8 cellular contexts compared by ENCODE assay signal in the genomic region with DNA sequence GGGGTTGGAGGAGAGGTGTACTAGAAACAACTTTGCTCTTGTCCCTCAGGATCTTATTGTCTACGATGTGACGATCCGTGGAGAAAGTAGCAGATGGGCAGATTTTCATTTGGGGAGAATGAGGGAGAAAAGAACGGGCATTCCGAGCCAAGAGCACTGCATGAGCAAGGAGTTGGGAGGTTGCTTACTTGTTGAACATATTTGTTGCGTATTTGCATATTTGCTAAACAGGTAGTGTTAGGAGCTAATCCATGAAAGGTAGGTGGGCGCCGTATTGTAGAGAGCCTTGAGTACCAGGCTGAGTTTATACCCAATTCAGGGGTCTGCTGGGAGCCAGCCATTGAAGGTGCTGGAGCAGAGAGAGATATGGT. TPM values are rescaled to one million over a fixed set of nuclear protein-coding genes. Genes with fewer than 3 reads are reported as not detected.
DNase-seq lines count a peak whose midpoint lies in the region; ATAC-seq and TF ChIP-seq lines count a peak whose summit lies in the region.

No MANE protein-coding gene starts in this region.

- H3K4me3 ChIP-seq in NB4 (ENCODE audit: low read depth, low read length) (peak overlapping the region; percentile 87), neural cell (ENCODE audit: low read length) (peak overlapping the region; percentile 93)

- TF ChIP-seq CTCF in C4-2B (conservative IDR thresholded peaks at IDR 0.05) = no peak
- TF ChIP-seq CTCF in NB4 (IDR thresholded peaks at IDR 0.05; ENCODE audit: low read depth, low read length) = no peak
- TF ChIP-seq CTCF in neural cell (IDR thresholded peaks at IDR 0.05; ENCODE audit: poor library complexity, severe bottlenecking) = no peak

- peak overlapping the region; percentile 94 for H3K4me2 ChIP-seq in neural cell (ENCODE audit: low read length)

- H3K27me3 Mint-ChIP-seq in effector memory CD8-positive, alpha-beta T cell = no peaks in the 10 kb centered on the region

- no peak for TF ChIP-seq RAD21 in neural cell (conservative IDR thresholded peaks at IDR 0.05)

- H3K4me3 Mint-ChIP-seq in effector memory CD8-positive, alpha-beta T cell = peak overlapping the region; percentile 90 to 97

- H3K4me1 Mint-ChIP-seq in effector memory CD8-positive, alpha-beta T cell (ENCODE audit: low read depth in 2 of 2) = peaks cover 31 to 37% of the 10 kb centered on the region in 2 donors

- peaks cover 47% of the 10 kb centered on the region for H3K36me3 Mint-ChIP-seq in effector memory CD8-positive, alpha-beta T cell (ENCODE audit: insufficient read depth)

- no peaks in the 10 kb centered on the region for H3K9me3 ChIP-seq in neural cell (ENCODE audit: low read length)

- H3K9me2 ChIP-seq in neural cell (ENCODE audit: insufficient read depth, low read length) = no peaks in the 10 kb centered on the region

- no peaks in the 10 kb centered on the region for H3K27me3 ChIP-seq in neural cell (ENCODE audit: insufficient read depth, low read depth, low read length)

- no peaks in the 10 kb centered on the region for H3K36me3 ChIP-seq in neural cell (ENCODE audit: insufficient read depth, low read length)

- peak overlapping the region; percentile 83 for H3K9ac ChIP-seq in neural cell (ENCODE audit: low read length)

- TF ChIP-seq EP300 in neural cell (conservative IDR thresholded peaks at IDR 0.05; ENCODE audit: poor library complexity, severe bottlenecking) = no peak

- ATAC-seq in effector memory CD8-positive, alpha-beta T cell (replicated peaks) = no peak
- ATAC-seq in GM18909 (IDR thresholded peaks at IDR 0.05; ENCODE audit: poor library complexity, unreplicated experiment) = no peak
- ATAC-seq in HG03159 (IDR thresholded peaks at IDR 0.05; ENCODE audit: unreplicated experiment) = no peak

- TF ChIP-seq POLR2A in NB4 (IDR thresholded peaks at IDR 0.05; ENCODE audit: extremely low read depth, insufficient read length) = no peak

- H2AFZ ChIP-seq in neural cell (ENCODE audit: low read depth, low read length) = peak overlapping the region; percentile 95

- H3F3A ChIP-seq in neural cell (ENCODE audit: insufficient read depth, low read length, poor library complexity, severe bottlenecking) = no peaks in the 10 kb centered on the region

- peaks cover 20% of the 10 kb centered on the region for H3K79me2 ChIP-seq in neural cell (replicated peaks; ENCODE audit: insufficient read depth, low read length)

- no peak for DNase-seq in NB4 (ENCODE audit: low read depth)
- DNase-seq in effector memory CD8-positive, alpha-beta T cell = no peak
- no peak for DNase-seq in RKO (ENCODE audit: low spot score)
- DNase-seq in NCI-H345 (lab: John Stamatoyannopoulos, UW) = no peak

- H3K27ac ChIP-seq in C4-2B (peak overlapping the region; percentile 82), neural cell (ENCODE audit: low read length) (peak overlapping the region; percentile 74)

- H3K9me3 Mint-ChIP-seq in effector memory CD8-positive, alpha-beta T cell = no peaks in the 10 kb centered on the region

- H3K27ac Mint-ChIP-seq in effector memory CD8-positive, alpha-beta T cell = peak overlapping the region; percentile 90 to 95

- no peaks in the 10 kb centered on the region for H4K20me1 ChIP-seq in neural cell (ENCODE audit: insufficient read depth)

TF ChIP-seq in neural cell, 6 proteins besides CTCF, POLR2A, EP300 and RAD21:
- TF ChIP-seq MXI1 (conservative IDR thresholded peaks at IDR 0.05; ENCODE audit: poor library complexity, severe bottlenecking) (no peak), TAF1 (IDR thresholded peaks at IDR 0.05; ENCODE audit: low read depth) (no peak), EZH2 (IDR thresholded peaks at IDR 0.05; ENCODE audit: borderline replicate concordance, insufficient read depth, low read length, poor library complexity, severe bottlenecking) (no peak), SMC3 (conservative IDR thresholded peaks at IDR 0.05; ENCODE audit: poor library complexity) (no peak), POLR2AphosphoS5 (IDR thresholded peaks at IDR 0.05) (no peak)
- TF ChIP-seq, protein P1, sequence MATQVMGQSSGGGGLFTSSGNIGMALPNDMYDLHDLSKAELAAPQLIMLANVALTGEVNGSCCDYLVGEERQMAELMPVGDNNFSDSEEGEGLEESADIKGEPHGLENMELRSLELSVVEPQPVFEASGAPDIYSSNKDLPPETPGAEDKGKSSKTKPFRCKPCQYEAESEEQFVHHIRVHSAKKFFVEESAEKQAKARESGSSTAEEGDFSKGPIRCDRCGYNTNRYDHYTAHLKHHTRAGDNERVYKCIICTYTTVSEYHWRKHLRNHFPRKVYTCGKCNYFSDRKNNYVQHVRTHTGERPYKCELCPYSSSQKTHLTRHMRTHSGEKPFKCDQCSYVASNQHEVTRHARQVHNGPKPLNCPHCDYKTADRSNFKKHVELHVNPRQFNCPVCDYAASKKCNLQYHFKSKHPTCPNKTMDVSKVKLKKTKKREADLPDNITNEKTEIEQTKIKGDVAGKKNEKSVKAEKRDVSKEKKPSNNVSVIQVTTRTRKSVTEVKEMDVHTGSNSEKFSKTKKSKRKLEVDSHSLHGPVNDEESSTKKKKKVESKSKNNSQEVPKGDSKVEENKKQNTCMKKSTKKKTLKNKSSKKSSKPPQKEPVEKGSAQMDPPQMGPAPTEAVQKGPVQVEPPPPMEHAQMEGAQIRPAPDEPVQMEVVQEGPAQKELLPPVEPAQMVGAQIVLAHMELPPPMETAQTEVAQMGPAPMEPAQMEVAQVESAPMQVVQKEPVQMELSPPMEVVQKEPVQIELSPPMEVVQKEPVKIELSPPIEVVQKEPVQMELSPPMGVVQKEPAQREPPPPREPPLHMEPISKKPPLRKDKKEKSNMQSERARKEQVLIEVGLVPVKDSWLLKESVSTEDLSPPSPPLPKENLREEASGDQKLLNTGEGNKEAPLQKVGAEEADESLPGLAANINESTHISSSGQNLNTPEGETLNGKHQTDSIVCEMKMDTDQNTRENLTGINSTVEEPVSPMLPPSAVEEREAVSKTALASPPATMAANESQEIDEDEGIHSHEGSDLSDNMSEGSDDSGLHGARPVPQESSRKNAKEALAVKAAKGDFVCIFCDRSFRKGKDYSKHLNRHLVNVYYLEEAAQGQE (IDR thresholded peaks at IDR 0.05; ENCODE audit: borderline replicate concordance) = no peak

RNA-seq across cellular contexts. Expression of a gene that starts 0.5 kb away (rescaled TPM):
- polyA plus RNA-seq in neural cell = 75.8 and 98.0 TPM in 2 replicates
- polyA minus RNA-seq in neural cell = 29.9 and 30.9 TPM in 2 replicates

RNA-seq across cellular contexts. Expression of a gene that starts 0.6 kb away (rescaled TPM):
- polyA plus RNA-seq in neural cell = 4.8 and 6.4 TPM in 2 replicates
- polyA minus RNA-seq in neural cell = 23.9 and 28.4 TPM in 2 replicates

RNA-seq across cellular contexts. Expression of a gene that starts 11.8 kb away (rescaled TPM):
- polyA plus RNA-seq in neural cell = 86.0 and 107 TPM in 2 replicates
- 41.0 and 43.3 TPM in 2 replicates for polyA minus RNA-seq in neural cell

RNA-seq across cellular contexts. Expression of a gene that starts 11.9 kb away (rescaled TPM):
- 61.5 and 69.7 TPM in 2 replicates for polyA plus RNA-seq in neural cell
- 34.8 and 36.0 TPM in 2 replicates for polyA minus RNA-seq in neural cell

RNA-seq across cellular contexts. Expression of a gene that starts 50.7 kb away (rescaled TPM):
- polyA plus RNA-seq in neural cell = 5.3 and 12.7 TPM in 2 replicates
- polyA minus RNA-seq in neural cell = 15.3 and 15.4 TPM in 2 replicates
